23 cellular contexts compared by ENCODE assay signal in the genomic region with DNA sequence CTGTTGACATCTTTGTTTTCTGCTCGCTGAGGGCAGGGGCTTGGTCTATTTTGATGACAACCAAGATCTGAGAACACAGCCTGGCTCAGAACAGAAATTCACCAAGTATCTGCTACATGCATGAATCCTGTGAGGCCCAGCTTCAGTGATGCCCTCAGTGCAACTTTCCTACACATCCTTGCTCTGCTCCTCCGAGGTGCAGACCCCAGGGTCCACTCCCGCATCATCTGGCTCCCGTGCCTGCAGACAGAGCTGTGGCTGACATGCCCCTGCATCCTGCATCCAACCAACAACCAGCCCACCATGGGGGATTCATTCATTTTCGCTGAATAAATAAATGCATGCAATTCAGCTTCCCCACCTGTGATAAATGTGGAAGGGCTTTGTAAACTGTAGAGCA.
DNase-seq lines count a peak whose midpoint lies in the region; TF ChIP-seq lines count a peak whose summit lies in the region.
"Had no signal": no experiment of that assay in that cellular context is flagged by ENCODE, and none has a peak within 500 bp of the region (broad histone marks: within the 10 kb centered on the region; RNA-seq: fewer than 3 reads in every experiment).

No MANE protein-coding gene starts in this region.

- H3K27me3 Mint-ChIP-seq in glutamatergic neuron (ENCODE audit: unreplicated experiment), result peaks cover 20% of the 10 kb centered on the region

- H3K4me3 ChIP-seq in vagina, result no peak overlapping the region
- H3K4me3 ChIP-seq: K562, SJCRH30 had no signal

- TF ChIP-seq CTCF in glutamatergic neuron (IDR thresholded peaks at IDR 0.05; ENCODE audit: partially characterized antibody, unreplicated experiment), result no peak
- TF ChIP-seq CTCF in vagina (IDR thresholded peaks at IDR 0.05), result no peak

- H3K27me3 ChIP-seq in vagina, result no peaks in the 10 kb centered on the region

- no peak for TF ChIP-seq POLR2A in vagina (IDR thresholded peaks at IDR 0.05)

- H3K9me3 ChIP-seq in vagina, result no peaks in the 10 kb centered on the region
- H3K9me3 ChIP-seq: SJCRH30 had no signal

- H3K36me3 ChIP-seq in vagina, result no peaks in the 10 kb centered on the region
- H3K36me3 ChIP-seq: SJCRH30 had no signal

- peak; percentile 32 for DNase-seq in activated CD8-positive, alpha-beta memory T cell treated with anti-CD3 and anti-CD28 coated beads for 24 hours
- no peak for DNase-seq in activated CD8-positive, alpha-beta memory T cell treated with anti-CD3 and anti-CD28 coated beads, Interleukin-2, amount 50 U/mL, for 4 hours
- DNase-seq in glutamatergic neuron (no peak), posterior vena cava (ENCODE audit: low spot score) (peak; percentile 32), vagina (ENCODE audit: extremely low spot score in 2 of 2) (peak; percentile 74 to 82), NCI-H1417 (lab: John Stamatoyannopoulos, UW) (no peak), SW 1271 (lab: John Stamatoyannopoulos, UW) (no peak)
- no peak for DNase-seq in effector CD4-positive, alpha-beta T cell
- DNase-seq: 8988T; ACHN; Calu3; DMS79 treated with DMSO at 0.1 percent for 48 hours; GF-D8; MV-4-11; NCI-H1105; NCI-H146; NCI-H1930; NCI-H2107; NCI-H774; NK-92 treated with Interleukin-12 subunit alpha and Interleukin-12 subunit beta, amount 100 ng/mL, for 24 hours; PC-3; SJCRH30 had no signal

- peak overlapping the region; percentile 10 for H3K27ac Mint-ChIP-seq in glutamatergic neuron (ENCODE audit: unreplicated experiment)

- H3K36me3 Mint-ChIP-seq in glutamatergic neuron (ENCODE audit: unreplicated experiment), result no peaks in the 10 kb centered on the region

- H3K9me3 Mint-ChIP-seq in glutamatergic neuron (ENCODE audit: unreplicated experiment), result peaks cover 15% of the 10 kb centered on the region

- H3K4me1 Mint-ChIP-seq in glutamatergic neuron (ENCODE audit: low read depth, unreplicated experiment), result peaks cover 31% of the 10 kb centered on the region

- no peak overlapping the region for H3K27ac ChIP-seq in vagina
- H3K27ac ChIP-seq: SJCRH30 had no signal

- H3K4me3 Mint-ChIP-seq in glutamatergic neuron (ENCODE audit: unreplicated experiment), result peak overlapping the region; percentile 30

- intact Hi-C loops in posterior vena cava (cut with DNase I), result no loop called here
- intact Hi-C loops in vagina (cut with DNase I), result no loop called here

- peaks cover 8% of the 10 kb centered on the region for H3K4me1 ChIP-seq in vagina
- H3K4me1 ChIP-seq: SJCRH30 had no signal

Comparison
In these comparisons a context has a peak if more than half of its experiments do, and no peak if none do; other contexts are left out.
1. DNase-seq: peak in activated CD8-positive, alpha-beta memory T cell treated with anti-CD3 and anti-CD28 coated beads for 24 hours (single experiment), posterior vena cava (single experiment) and vagina (2 of 2); none in activated CD8-positive, alpha-beta memory T cell treated with anti-CD3 and anti-CD28 coated beads, Interleukin-2, amount 50 U/mL, for 4 hours (single experiment), glutamatergic neuron (single experiment), effector CD4-positive, alpha-beta T cell (single experiment), NCI-H1417 (0 of 3) and SW 1271 (0 of 2).